ENCODE assay signal across 9 cellular contexts in genomic region chr17:5241861-5242671, GRCh38. TPM values are rescaled to one million over a fixed set of nuclear protein-coding genes. Genes with fewer than 3 reads are reported as not detected.
DNase-seq lines count a peak whose midpoint lies in the region; ATAC-seq and TF ChIP-seq lines count a peak whose summit lies in the region.
"Had no signal": no experiment of that assay in that cellular context is flagged by ENCODE, and none has a peak within 500 bp of the region (broad histone marks: within the 10 kb centered on the region; RNA-seq: fewer than 3 reads in every experiment).

No MANE protein-coding gene starts in this region.

- H3K9me3 ChIP-seq in neural progenitor cell (ENCODE audit: low read depth), result no peaks in the 10 kb centered on the region

- no peaks in the 10 kb centered on the region for H3K27me3 Mint-ChIP-seq in activated naive CD8-positive, alpha-beta T cell treated with anti-CD3 and anti-CD28 coated beads for 36 hours
- no peaks in the 10 kb centered on the region for H3K27me3 Mint-ChIP-seq in neural progenitor cell (ENCODE audit: insufficient read depth, low read depth)

- peak overlapping the region; percentile 43 for H3K4me3 Mint-ChIP-seq in activated naive CD8-positive, alpha-beta T cell treated with anti-CD3 and anti-CD28 coated beads for 36 hours
- H3K4me3 Mint-ChIP-seq in neural progenitor cell, result peak overlapping the region; percentile 48
- H3K4me3 Mint-ChIP-seq: neural crest cell had no signal

- no peaks in the 10 kb centered on the region for H4K20me1 ChIP-seq in neural progenitor cell (ENCODE audit: low read depth)

- no peak overlapping the region for H2AFZ ChIP-seq in neural progenitor cell (replicated peaks)

- no peaks in the 10 kb centered on the region for H3K36me3 ChIP-seq in neural progenitor cell

- peaks cover 28% of the 10 kb centered on the region for H3K4me1 Mint-ChIP-seq in activated naive CD8-positive, alpha-beta T cell treated with anti-CD3 and anti-CD28 coated beads for 36 hours
- no peaks in the 10 kb centered on the region for H3K4me1 Mint-ChIP-seq in neural progenitor cell

- H3K27ac Mint-ChIP-seq in activated naive CD8-positive, alpha-beta T cell treated with anti-CD3 and anti-CD28 coated beads for 36 hours, result peak overlapping the region; percentile 89
- H3K27ac Mint-ChIP-seq in neural progenitor cell, result peak overlapping the region; percentile 71

- H3K9me3 Mint-ChIP-seq in activated naive CD8-positive, alpha-beta T cell treated with anti-CD3 and anti-CD28 coated beads for 36 hours, result peaks cover 2% of the 10 kb centered on the region
- H3K9me3 Mint-ChIP-seq in neural progenitor cell, result no peaks in the 10 kb centered on the region
- H3K9me3 Mint-ChIP-seq: neural crest cell had no signal

- peaks cover 8% of the 10 kb centered on the region for H3K36me3 Mint-ChIP-seq in activated naive CD8-positive, alpha-beta T cell treated with anti-CD3 and anti-CD28 coated beads for 36 hours
- H3K36me3 Mint-ChIP-seq in neural progenitor cell, result no peaks in the 10 kb centered on the region

- no peak overlapping the region for H3K4me3 ChIP-seq in neural progenitor cell

- no peak for TF ChIP-seq CTCF in neural progenitor cell (IDR thresholded peaks at IDR 0.05)

- no peak overlapping the region for H3K27ac ChIP-seq in neural progenitor cell

- H3F3A ChIP-seq in neural progenitor cell (ENCODE audit: low read depth), result no peaks in the 10 kb centered on the region

- H3K4me2 ChIP-seq in neural progenitor cell, result no peak overlapping the region

- no peaks in the 10 kb centered on the region for H3K4me1 ChIP-seq in neural progenitor cell

- DNase-seq in activated naive CD8-positive, alpha-beta T cell treated with anti-CD3 and anti-CD28 coated beads for 36 hours, result no peak
- DNase-seq in neural progenitor cell (ENCODE audit: low spot score) (no peak), NCI-H748 treated with DMSO at 0.1 percent for 48 hours (lab: John Stamatoyannopoulos, UW) (no peak), iPS-NIHi7 (ENCODE audit: extremely low spot score) (no peak), NCI-H69 (lab: John Stamatoyannopoulos, UW) (no peak), NCI-H510A (lab: John Stamatoyannopoulos, UW) (no peak)

- H3K27me3 ChIP-seq in neural progenitor cell, result no peaks in the 10 kb centered on the region

- ATAC-seq in GM18867 (IDR thresholded peaks at IDR 0.05; ENCODE audit: unreplicated experiment) (peak; percentile 53), HG02885 (IDR thresholded peaks at IDR 0.05; ENCODE audit: poor library complexity, unreplicated experiment) (peak; percentile 64)

- H3K9ac ChIP-seq in neural progenitor cell, result no peak overlapping the region

- no peaks in the 10 kb centered on the region for H3K79me2 ChIP-seq in neural progenitor cell (ENCODE audit: low read depth)

RNA-seq across cellular contexts. Expression of gene SCIMP, which starts 7.4 kb away (rescaled TPM):
- total RNA-seq in activated naive CD8-positive, alpha-beta T cell treated with anti-CD3 and anti-CD28 coated beads for 36 hours, result not detected
- not detected in 2 replicates for total RNA-seq in neural progenitor cell (ENCODE audit: low replicate concordance)
- total RNA-seq: neural crest cell had no signal

RNA-seq across cellular contexts. Expression of gene RABEP1, which starts 40.0 kb away (rescaled TPM):
- total RNA-seq in activated naive CD8-positive, alpha-beta T cell treated with anti-CD3 and anti-CD28 coated beads for 36 hours, result 10 to 100 TPM; 58.4 to 61.1 TPM
- 43.2 and 50.0 TPM in 2 replicates for total RNA-seq in neural progenitor cell (ENCODE audit: low replicate concordance)

RNA-seq across cellular contexts. Expression of gene ZNF594, which starts 50.4 kb away (rescaled TPM):
- total RNA-seq in activated naive CD8-positive, alpha-beta T cell treated with anti-CD3 and anti-CD28 coated beads for 36 hours, result 1 to 10 TPM; 6.8 to 7.7 TPM
- total RNA-seq in neural progenitor cell (ENCODE audit: low replicate concordance), result 19.5 and 25.3 TPM in 2 replicates
